ENCODE assay signal across 1 cellular context in the genomic region with DNA sequence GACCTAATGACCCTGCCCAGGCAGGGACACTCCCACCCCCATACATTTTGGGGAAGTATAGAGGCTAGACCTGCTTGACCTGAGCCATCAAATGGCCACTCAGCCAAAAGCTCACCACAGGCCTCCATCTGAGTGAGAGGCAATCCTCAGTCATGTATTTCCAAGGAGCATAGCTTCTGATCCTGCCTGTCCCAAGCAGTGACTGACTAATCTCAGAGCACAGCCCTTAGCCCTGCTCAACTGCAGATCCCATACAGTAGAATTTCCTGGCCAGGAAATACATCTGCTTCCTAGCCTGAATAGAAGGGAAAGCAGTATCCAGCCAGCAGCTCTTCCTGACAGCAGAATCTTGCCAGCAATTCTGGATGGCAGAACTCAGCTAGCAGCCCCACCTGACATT.
TF ChIP-seq lines count a peak whose summit lies in the region.

No MANE protein-coding gene starts in this region.

TF ChIP-seq in K562, 482 proteins besides CTCF, POLR2A, EP300 and RAD21 (continued from another document):
- TF ChIP-seq, protein P1, sequence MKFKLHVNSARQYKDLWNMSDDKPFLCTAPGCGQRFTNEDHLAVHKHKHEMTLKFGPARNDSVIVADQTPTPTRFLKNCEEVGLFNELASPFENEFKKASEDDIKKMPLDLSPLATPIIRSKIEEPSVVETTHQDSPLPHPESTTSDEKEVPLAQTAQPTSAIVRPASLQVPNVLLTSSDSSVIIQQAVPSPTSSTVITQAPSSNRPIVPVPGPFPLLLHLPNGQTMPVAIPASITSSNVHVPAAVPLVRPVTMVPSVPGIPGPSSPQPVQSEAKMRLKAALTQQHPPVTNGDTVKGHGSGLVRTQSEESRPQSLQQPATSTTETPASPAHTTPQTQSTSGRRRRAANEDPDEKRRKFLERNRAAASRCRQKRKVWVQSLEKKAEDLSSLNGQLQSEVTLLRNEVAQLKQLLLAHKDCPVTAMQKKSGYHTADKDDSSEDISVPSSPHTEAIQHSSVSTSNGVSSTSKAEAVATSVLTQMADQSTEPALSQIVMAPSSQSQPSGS (CRISPR knock-in tag; IDR thresholded peaks at IDR 0.05), result 0 out of 2 replicates have a peak, but pooled peaks have one; percentile 17
- 0 out of 2 replicates have a peak, but pooled peaks have one; percentile 7 for TF ChIP-seq MED1 (CRISPR knock-in tag; IDR thresholded peaks at IDR 0.05; ENCODE audit: borderline replicate concordance)
- no peak for TF ChIP-seq MCM3 (IDR thresholded peaks at IDR 0.05)
TF ChIP-seq in K562: peak in this region for 4.
